Comparison of ENCODE assay signal across 17 cellular contexts in the genomic region with DNA sequence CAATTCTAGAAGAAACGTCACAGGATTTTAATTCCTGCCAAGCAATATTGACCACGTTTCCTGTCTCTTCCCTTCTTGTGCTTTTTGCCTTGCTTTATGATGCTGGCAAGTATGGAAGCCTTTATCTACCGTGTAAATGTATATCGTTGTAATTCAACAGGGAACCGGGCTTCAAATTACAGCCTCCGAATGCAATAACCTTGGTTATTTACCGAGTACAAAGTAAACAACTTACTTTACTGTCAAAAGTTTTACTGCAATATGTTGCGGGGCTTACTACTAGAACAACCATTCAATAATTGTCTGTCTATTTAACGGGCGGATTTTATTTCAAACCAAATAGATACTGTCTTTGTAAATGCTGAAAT.
DNase-seq lines count a peak whose midpoint lies in the region; ATAC-seq, FAIRE-seq and TF ChIP-seq lines count a peak whose summit lies in the region.
"Had no signal": no experiment of that assay in that cellular context is flagged by ENCODE, and none has a peak within 500 bp of the region (broad histone marks: within the 10 kb centered on the region; RNA-seq: fewer than 3 reads in every experiment).

No MANE protein-coding gene starts in this region.

- intact Hi-C loops in heart left ventricle (cut with DNase I) (no loop called here), left cardiac atrium (cut with DNase I) (loop anchor here in 1 of 2 donors (10.0 kb wide), 1 partner anchor 385 kb away; no protein-coding TSS in a partner anchor)

- peak overlapping the region in 7 of 12 donors; percentile 36 to 71 (median 58) for H3K27ac ChIP-seq in heart left ventricle
- H3K27ac ChIP-seq in astrocyte (ENCODE audit: low read depth, low read length): no peak overlapping the region
- peak overlapping the region; percentile 50 for H3K27ac ChIP-seq in muscle layer of duodenum (ENCODE audit: low read length)
- no peak overlapping the region for H3K27ac ChIP-seq in urinary bladder (ENCODE audit: low read depth)

- H3K9me3 ChIP-seq in heart left ventricle (no peaks in the 10 kb centered on the region), astrocyte (ENCODE audit: insufficient read depth, low read depth, low read length) (no peaks in the 10 kb centered on the region), muscle layer of duodenum (ENCODE audit: control insufficient read depth in 1 of 2, low read length in 2 of 2) (no peaks in the 10 kb centered on the region)
- H3K9me3 ChIP-seq: Caco-2, SK-N-SH, uterus had no signal

- H3K4me3 Mint-ChIP-seq in astrocyte (ENCODE audit: unreplicated experiment) (no peak overlapping the region), nephron progenitor cell (no peak overlapping the region)
- H3K4me3 Mint-ChIP-seq: activated naive CD8-positive, alpha-beta T cell treated with anti-CD3 and anti-CD28 coated beads, Interleukin-2, amount 10 ng/mL, durations not matched to agents 7 days and 5 days had no signal

- peaks cover 0 to 50% (median 15%) of the 10 kb centered on the region in 12 donors for H3K4me1 ChIP-seq in heart left ventricle
- peaks cover 2% of the 10 kb centered on the region for H3K4me1 ChIP-seq in astrocyte (ENCODE audit: insufficient read depth, low read length)
- H3K4me1 ChIP-seq in muscle layer of duodenum (ENCODE audit: control insufficient read depth in 1 of 2, insufficient read depth in 2 of 2, low read length in 2 of 2): no peaks in the 10 kb centered on the region
- H3K4me1 ChIP-seq in urinary bladder (ENCODE audit: insufficient read depth): no peaks in the 10 kb centered on the region
- H3K4me1 ChIP-seq: uterus had no signal

- no peaks in the 10 kb centered on the region for H4K20me1 ChIP-seq in astrocyte (ENCODE audit: insufficient read depth, low read length)

- no peak overlapping the region for H3K9ac ChIP-seq in astrocyte (ENCODE audit: low read length)
- H3K9ac ChIP-seq: SK-N-SH had no signal

- H3K36me3 ChIP-seq in heart left ventricle (no peaks in the 10 kb centered on the region), astrocyte (ENCODE audit: insufficient read depth, low read length) (no peaks in the 10 kb centered on the region), muscle layer of duodenum (ENCODE audit: control insufficient read depth in 1 of 2, insufficient read depth in 2 of 2, low read length in 2 of 2) (no peaks in the 10 kb centered on the region), urinary bladder (ENCODE audit: insufficient read depth) (no peaks in the 10 kb centered on the region)
- H3K36me3 ChIP-seq: uterus had no signal

- H3K36me3 Mint-ChIP-seq in astrocyte (ENCODE audit: low read depth, unreplicated experiment) (peaks cover 3% of the 10 kb centered on the region), nephron progenitor cell (ENCODE audit: low read depth) (no peaks in the 10 kb centered on the region)
- H3K36me3 Mint-ChIP-seq: activated naive CD8-positive, alpha-beta T cell treated with anti-CD3 and anti-CD28 coated beads, Interleukin-2, amount 10 ng/mL, durations not matched to agents 7 days and 5 days had no signal

- DNase-seq in heart left ventricle (no peak), left cardiac atrium (no peak), astrocyte (ENCODE audit: low read depth) (no peak), nephron progenitor cell (no peak), GM20000 (ENCODE audit: low spot score) (no peak)
- DNase-seq: activated CD4-positive, alpha-beta T cell treated with anti-CD3 and anti-CD28 coated beads, Interleukin-2, amount 50 U/mL, for 48 hours; activated naive CD8-positive, alpha-beta T cell treated with anti-CD3 and anti-CD28 coated beads, Interleukin-2, amount 10 ng/mL, durations not matched to agents 7 days and 5 days; activated T-cell treated with anti-CD3 and anti-CD28 coated beads, Interleukin-2, amount 50 U/mL, for 72 hours; Caco-2; effector CD8-positive, alpha-beta T cell; GDM1; HCEC 1CT; SK-N-SH; uterus had no signal

- no peak for TF ChIP-seq POLR2A in heart left ventricle (IDR thresholded peaks at IDR 0.05)

- H3K9me3 Mint-ChIP-seq in astrocyte (ENCODE audit: unreplicated experiment) (peaks cover 2% of the 10 kb centered on the region), nephron progenitor cell (no peaks in the 10 kb centered on the region)
- H3K9me3 Mint-ChIP-seq: activated naive CD8-positive, alpha-beta T cell treated with anti-CD3 and anti-CD28 coated beads, Interleukin-2, amount 10 ng/mL, durations not matched to agents 7 days and 5 days had no signal

- ATAC-seq in heart left ventricle (no peak), left cardiac atrium (no peak), GM18907 (IDR thresholded peaks at IDR 0.05; ENCODE audit: unreplicated experiment) (no peak)

- H3K27me3 Mint-ChIP-seq in astrocyte (ENCODE audit: low read depth, unreplicated experiment) (no peaks in the 10 kb centered on the region), nephron progenitor cell (ENCODE audit: low read depth, poor library complexity) (peaks cover 2% of the 10 kb centered on the region)

- H3K4me3 ChIP-seq in heart left ventricle (peak overlapping the region in 7 of 12 donors; percentile 4 to 37 (median 22)), astrocyte (ENCODE audit: insufficient read depth, low read depth, low read length) (no peak overlapping the region), muscle layer of duodenum (ENCODE audit: low read depth in 1 of 2, low read length in 2 of 2) (peak overlapping the region; percentile 3 to 18), urinary bladder (ENCODE audit: low read depth, low read length) (peak overlapping the region; percentile 22)
- H3K4me3 ChIP-seq: uterus had no signal

- H3K27ac Mint-ChIP-seq in astrocyte (ENCODE audit: unreplicated experiment): no peak overlapping the region
- H3K27ac Mint-ChIP-seq in nephron progenitor cell: no peak overlapping the region
- H3K27ac Mint-ChIP-seq: activated naive CD8-positive, alpha-beta T cell treated with anti-CD3 and anti-CD28 coated beads, Interleukin-2, amount 10 ng/mL, durations not matched to agents 7 days and 5 days; activated T-cell treated with anti-CD3 and anti-CD28 coated beads, Interleukin-2, amount 50 U/mL, for 72 hours had no signal

- peaks cover 8% of the 10 kb centered on the region for H3K4me1 Mint-ChIP-seq in astrocyte (ENCODE audit: low read depth, unreplicated experiment)
- H3K4me1 Mint-ChIP-seq in nephron progenitor cell: peaks cover 23% of the 10 kb centered on the region
- H3K4me1 Mint-ChIP-seq: activated naive CD8-positive, alpha-beta T cell treated with anti-CD3 and anti-CD28 coated beads, Interleukin-2, amount 10 ng/mL, durations not matched to agents 7 days and 5 days had no signal

- no peaks in the 10 kb centered on the region for H3K79me2 ChIP-seq in astrocyte (ENCODE audit: insufficient read depth, low read length)

- no peaks in the 10 kb centered on the region for H3K27me3 ChIP-seq in heart left ventricle
- H3K27me3 ChIP-seq in astrocyte (ENCODE audit: insufficient read depth, low read length): no peaks in the 10 kb centered on the region
- no peaks in the 10 kb centered on the region for H3K27me3 ChIP-seq in muscle layer of duodenum (ENCODE audit: low read depth, low read length)
- H3K27me3 ChIP-seq: uterus had no signal

- TF ChIP-seq CTCF in heart left ventricle (IDR thresholded peaks at IDR 0.05): no peak
- no peak for TF ChIP-seq CTCF in astrocyte (IDR thresholded peaks at IDR 0.05; ENCODE audit: insufficient read depth, low read depth, low read length)
- no peak for TF ChIP-seq CTCF in nephron progenitor cell (IDR thresholded peaks at IDR 0.05)
- no peak for TF ChIP-seq CTCF in GM20000 (IDR thresholded peaks at IDR 0.05; ENCODE audit: extremely low read depth, missing control alignments)

- peak overlapping the region; percentile 48 for H3K4me2 ChIP-seq in astrocyte (ENCODE audit: low read length)
- H3K4me2 ChIP-seq: SK-N-SH had no signal

- peak; percentile 60 for FAIRE-seq in astrocyte (lab: Jason Lieb, UNC)

- no peak overlapping the region for H2AFZ ChIP-seq in astrocyte (ENCODE audit: low read depth, low read length)

- WGBS in heart left ventricle, 4 donors: 52 to 65% (median 64%) methylated on average over 10 of the region's 10 CpGs
- 23% methylated on average over 10 of the region's 10 CpGs for WGBS in urinary bladder

Comparison
In these comparisons a context has a peak if more than half of its experiments do, and no peak if none do; other contexts are left out.
1. H3K27ac ChIP-seq: peak in heart left ventricle (7 of 12) and muscle layer of duodenum (single experiment); none in astrocyte (single experiment) and urinary bladder (single experiment).